In the genomic region with DNA sequence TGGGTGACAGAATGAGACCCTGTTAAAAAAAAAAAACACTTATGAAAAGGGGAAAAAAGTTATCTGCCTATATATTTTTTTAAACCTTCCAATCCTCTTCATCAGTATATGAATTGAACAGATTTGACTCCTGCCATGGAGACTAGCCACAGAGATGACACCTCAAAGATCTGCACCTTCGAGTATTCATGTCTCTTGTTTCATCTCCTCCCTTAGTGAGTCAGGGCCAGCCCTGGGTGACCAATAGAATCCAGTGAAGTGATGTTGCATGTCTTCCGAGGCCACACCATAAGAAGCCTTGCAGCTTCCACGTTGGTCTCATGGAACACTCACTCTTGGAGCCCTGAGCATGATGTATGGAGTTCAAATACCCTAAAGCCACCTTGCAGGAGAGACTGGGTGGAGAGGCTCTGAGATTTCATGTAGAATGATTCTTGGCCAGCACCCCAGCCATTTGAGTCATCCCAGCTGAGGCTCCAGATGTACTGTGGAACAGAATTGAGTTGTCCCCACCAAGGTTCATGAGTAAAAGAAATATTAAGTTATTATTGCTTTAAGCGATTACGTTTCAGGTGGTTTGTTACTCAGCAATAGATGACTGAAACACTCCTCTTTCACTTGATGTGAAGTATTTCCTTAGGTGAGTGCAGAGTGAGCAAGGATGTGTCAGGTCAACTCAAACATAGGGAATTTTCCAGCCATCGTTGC, we compare ENCODE assay signal across 21 cellular contexts. TPM values are rescaled to one million over a fixed set of nuclear protein-coding genes. Genes with fewer than 3 reads are reported as not detected.
DNase-seq lines count a peak whose midpoint lies in the region; ATAC-seq, FAIRE-seq and TF ChIP-seq lines count a peak whose summit lies in the region.
"Had no signal": no experiment of that assay in that cellular context is flagged by ENCODE, and none has a peak within 500 bp of the region (broad histone marks: within the 10 kb centered on the region; RNA-seq: fewer than 3 reads in every experiment).

No MANE protein-coding gene starts in this region.

- no peaks in the 10 kb centered on the region for H3K9me1 ChIP-seq in keratinocyte (ENCODE audit: control insufficient read depth, extremely low read depth, insufficient read depth, low read length)

- H3K27me3 ChIP-seq in MG63: no peaks in the 10 kb centered on the region
- H3K27me3 ChIP-seq in keratinocyte (ENCODE audit: control insufficient read depth, extremely low read depth, insufficient read depth, low read length): no peaks in the 10 kb centered on the region
- H3K27me3 ChIP-seq: body of pancreas, testis had no signal

- peaks cover 7% of the 10 kb centered on the region for H3K4me1 ChIP-seq in keratinocyte (ENCODE audit: control insufficient read depth, extremely low read depth, insufficient read depth, low read length)
- H3K4me1 ChIP-seq: body of pancreas, heart left ventricle, testis had no signal

- TF ChIP-seq CTCF in cardiac fibroblast (IDR thresholded peaks at IDR 0.05; ENCODE audit: low read depth, low read length): no peak
- TF ChIP-seq CTCF in keratinocyte (optimal IDR thresholded peaks at IDR 0.05 in 1 of 3, IDR thresholded peaks at IDR 0.05 in 1 of 3, conservative IDR thresholded peaks at IDR 0.05 in 1 of 3; ENCODE audit: extremely low read depth in 1 of 3, insufficient read depth in 2 of 3, low read length in 3 of 3): no peak
- no peak for TF ChIP-seq CTCF in D721Med (IDR thresholded peaks at IDR 0.05; ENCODE audit: insufficient read depth, missing control alignments)

- no peak overlapping the region for H2AFZ ChIP-seq in keratinocyte (ENCODE audit: control insufficient read depth, low read length)

- no peak overlapping the region for H3K4me2 ChIP-seq in keratinocyte (ENCODE audit: control insufficient read depth, extremely low read depth, insufficient read depth, low read depth, low read length)

- peaks cover 4% of the 10 kb centered on the region for H3K27me3 Mint-ChIP-seq in activated T-cell treated with anti-CD3 and anti-CD28 coated beads, Interleukin-2, amount 50 U/mL, for 72 hours (ENCODE audit: low read depth)
- H3K27me3 Mint-ChIP-seq: dendritic cell treated with granulocyte-macrophage colony-stimulating factor and Interleukin-4, amounts not matched to agents 40 ng/mL and 50 ng/mL, for 4 days; stimulated activated memory B cell treated with anti-CD40 and anti-IgM and Interleukin-4, amounts not matched to agents 10 μg/mL and 1 μg/mL and 100 μg/mL, for 72 hours had no signal

- no peak overlapping the region for H3K9ac ChIP-seq in keratinocyte (ENCODE audit: control insufficient read depth, extremely low read depth, insufficient read depth, low read length)

- peak; percentile 5 for DNase-seq in activated T-cell treated with anti-CD3 and anti-CD28 coated beads, Interleukin-2, amount 50 U/mL, for 72 hours
- no peak for DNase-seq in activated T-cell treated with anti-CD3 and anti-CD28 coated beads, Interleukin-2, amount 50 U/mL, for 1 hour
- peak; percentile 43 for DNase-seq in MG63
- DNase-seq in cardiac fibroblast (ENCODE audit: low read depth in 2 of 2): peak; percentile 29 to 66
- peak; percentile 50 for DNase-seq in keratinocyte (ENCODE audit: low read depth, low spot score)
- no peak for DNase-seq in D721Med (ENCODE audit: insufficient read length, low spot score)
- no peak for DNase-seq in putamen (ENCODE audit: low spot score)
- DNase-seq in CD1c-positive myeloid dendritic cell (ENCODE audit: extremely low spot score): no peak
- DNase-seq: activated CD8-positive, alpha-beta memory T cell treated with anti-CD3 and anti-CD28 coated beads, Interleukin-2, amount 50 U/mL, for 48 hours; activated naive CD4-positive, alpha-beta T cell treated with anti-CD3 and anti-CD28 coated beads, Interleukin-2, amount 50 U/mL, for 16 hours; body of pancreas; DMS79 treated with DMSO at 0.1 percent for 48 hours; heart left ventricle; left ventricle myocardium superior; NCI-H1092; NCI-H2029 treated with DMSO at 0.1 percent for 48 hours; NCI-H446 treated with DMSO at 0.1 percent for 48 hours; RPMI8226; testis had no signal

- H3K36me3 ChIP-seq in MG63 (no peaks in the 10 kb centered on the region), keratinocyte (ENCODE audit: control insufficient read depth in 2 of 2, extremely low read depth in 1 of 2, insufficient read depth in 2 of 2, low read length in 2 of 2) (no peaks in the 10 kb centered on the region)
- H3K36me3 ChIP-seq: heart left ventricle had no signal

- no peaks in the 10 kb centered on the region for H3K9me3 Mint-ChIP-seq in activated T-cell treated with anti-CD3 and anti-CD28 coated beads, Interleukin-2, amount 50 U/mL, for 72 hours
- H3K9me3 Mint-ChIP-seq: dendritic cell treated with granulocyte-macrophage colony-stimulating factor and Interleukin-4, amounts not matched to agents 40 ng/mL and 50 ng/mL, for 4 days; stimulated activated memory B cell treated with anti-CD40 and anti-IgM and Interleukin-4, amounts not matched to agents 10 μg/mL and 1 μg/mL and 100 μg/mL, for 72 hours had no signal

- H4K20me1 ChIP-seq in keratinocyte (ENCODE audit: control insufficient read depth, extremely low read depth, insufficient read depth, low read length): no peaks in the 10 kb centered on the region

- H3K27ac Mint-ChIP-seq in activated T-cell treated with anti-CD3 and anti-CD28 coated beads, Interleukin-2, amount 50 U/mL, for 72 hours: no peak overlapping the region
- H3K27ac Mint-ChIP-seq: dendritic cell treated with granulocyte-macrophage colony-stimulating factor and Interleukin-4, amounts not matched to agents 40 ng/mL and 50 ng/mL, for 4 days; stimulated activated memory B cell treated with anti-CD40 and anti-IgM and Interleukin-4, amounts not matched to agents 10 μg/mL and 1 μg/mL and 100 μg/mL, for 72 hours had no signal

- H3K4me1 Mint-ChIP-seq in activated T-cell treated with anti-CD3 and anti-CD28 coated beads, Interleukin-2, amount 50 U/mL, for 72 hours (ENCODE audit: low read depth): peaks cover 5% of the 10 kb centered on the region

- no peaks in the 10 kb centered on the region for H3K79me2 ChIP-seq in keratinocyte (ENCODE audit: control insufficient read depth, insufficient read depth, low read length)

- dilution Hi-C loops in keratinocyte (cut with MboI; ENCODE audit: extremely low pct_ligation_motif_present, low sequenced_read_pairs): no loop called here

- H3K4me3 ChIP-seq in MG63 (no peak overlapping the region), cardiac fibroblast (replicated peaks in 1 of 2; ENCODE audit: low read depth in 2 of 2, low read length in 2 of 2) (no peak overlapping the region), keratinocyte (ENCODE audit: control insufficient read depth in 2 of 3, extremely low read depth in 1 of 3, insufficient read depth in 2 of 3, low read depth in 1 of 3, low read length in 3 of 3) (no peak overlapping the region)
- H3K4me3 ChIP-seq: body of pancreas, heart left ventricle, testis had no signal

- peak in 1 of 2 donors; percentile 60 for ATAC-seq in activated T-cell treated with anti-CD3 and anti-CD28 coated beads, Interleukin-2, amount 50 U/mL, for 72 hours (replicated peaks in 1 of 2)
- ATAC-seq: body of pancreas; heart left ventricle; left ventricle myocardium superior; stimulated activated memory B cell treated with anti-CD40 and anti-IgM and Interleukin-4, amounts not matched to agents 10 μg/mL and 1 μg/mL and 100 μg/mL, for 72 hours had no signal

- H3K27ac ChIP-seq in keratinocyte (ENCODE audit: control insufficient read depth, insufficient read depth, low read length): peak overlapping the region; percentile 61
- H3K27ac ChIP-seq: body of pancreas, heart left ventricle, testis had no signal

- FAIRE-seq in keratinocyte (lab: Jason Lieb, UNC) (peak; percentile 29), D721Med (lab: Jason Lieb, UNC) (no peak)

- no peak overlapping the region for H3K4me3 Mint-ChIP-seq in activated T-cell treated with anti-CD3 and anti-CD28 coated beads, Interleukin-2, amount 50 U/mL, for 72 hours
- H3K4me3 Mint-ChIP-seq: dendritic cell treated with granulocyte-macrophage colony-stimulating factor and Interleukin-4, amounts not matched to agents 40 ng/mL and 50 ng/mL, for 4 days; stimulated activated memory B cell treated with anti-CD40 and anti-IgM and Interleukin-4, amounts not matched to agents 10 μg/mL and 1 μg/mL and 100 μg/mL, for 72 hours had no signal

- peaks cover under 1 to 1% of the 10 kb centered on the region in 2 donors for H3K36me3 Mint-ChIP-seq in activated T-cell treated with anti-CD3 and anti-CD28 coated beads, Interleukin-2, amount 50 U/mL, for 72 hours (ENCODE audit: insufficient read depth in 2 of 2)
- H3K36me3 Mint-ChIP-seq: stimulated activated memory B cell treated with anti-CD40 and anti-IgM and Interleukin-4, amounts not matched to agents 10 μg/mL and 1 μg/mL and 100 μg/mL, for 72 hours had no signal

- H3K9me3 ChIP-seq in MG63 (no peaks in the 10 kb centered on the region), keratinocyte (ENCODE audit: control insufficient read depth, low read depth, low read length) (no peaks in the 10 kb centered on the region)
- H3K9me3 ChIP-seq: body of pancreas, heart left ventricle, testis had no signal

RNA-seq across cellular contexts. Expression of gene RP2, which starts 5.1 kb away (rescaled TPM):
- 1 to 10 TPM; 4.9 to 5.4 TPM for total RNA-seq in activated T-cell treated with anti-CD3 and anti-CD28 coated beads, Interleukin-2, amount 50 U/mL, for 72 hours
- 6.3 and 11.5 TPM in 2 replicates for total RNA-seq in MG63 (2014; rRNA removed; shearing (Covaris generic); ENCODE audit: low replicate concordance)
- polyA plus RNA-seq in keratinocyte: 10.8 to 20.9 TPM (median 17.0 TPM) in 3 replicates
- 6.4 TPM for polyA plus RNA-seq in keratinocyte (2011; ENCODE audit: low read depth)
- 9.5 and 17.5 TPM in 2 replicates for polyA plus RNA-seq in keratinocyte (2011; cell fraction: cytosol; rRNA removed)
- polyA plus RNA-seq in keratinocyte (2011; cell fraction: nucleus; rRNA removed): 16.6 and 18.4 TPM in 2 replicates
- 9.4 and 11.3 TPM in 2 replicates for polyA plus RNA-seq in keratinocyte (2012; ENCODE audit: low replicate concordance)
- polyA minus RNA-seq in keratinocyte: 3.8 to 15.7 TPM (median 12.2 TPM) in 3 replicates
- polyA minus RNA-seq in keratinocyte (2011; cell fraction: cytosol; rRNA and poly(A)+ RNA removed): 12.7 TPM
- polyA minus RNA-seq in keratinocyte (2011; cell fraction: nucleus; rRNA and poly(A)+ RNA removed): 12.5 and 23.5 TPM in 2 replicates

Comparison
In these comparisons a context has a peak if more than half of its experiments do, and no peak if none do; other contexts are left out.
1. DNase-seq: peak in activated T-cell treated with anti-CD3 and anti-CD28 coated beads, Interleukin-2, amount 50 U/mL, for 72 hours (2 of 2), MG63 (single experiment), cardiac fibroblast (2 of 2) and keratinocyte (single experiment); none in activated T-cell treated with anti-CD3 and anti-CD28 coated beads, Interleukin-2, amount 50 U/mL, for 1 hour (single experiment), D721Med (single experiment), putamen (single experiment) and CD1c-positive myeloid dendritic cell (single experiment).